ENCODE assay signal across 16 cellular contexts in genomic region chr5:179533907-179534306, GRCh38. TPM values are rescaled to one million over a fixed set of nuclear protein-coding genes. Genes with fewer than 3 reads are reported as not detected.
DNase-seq lines count a peak whose midpoint lies in the region; ATAC-seq and TF ChIP-seq lines count a peak whose summit lies in the region.
"Had no signal": no experiment of that assay in that cellular context is flagged by ENCODE, and none has a peak within 500 bp of the region (broad histone marks: within the 10 kb centered on the region; RNA-seq: fewer than 3 reads in every experiment).

No MANE protein-coding gene starts in this region.

- no peak overlapping the region for H3K4me3 ChIP-seq in psoas muscle
- H3K4me3 ChIP-seq in Caco-2 (ENCODE audit: low read depth, low read length) = no peak overlapping the region
- H3K4me3 ChIP-seq: BLaER1 treated with 17β-estradiol and CSF1 and Interleukin-3, amounts not matched to agents 10 nM and 100 nM; left lung; sigmoid colon had no signal

- peaks cover 15% of the 10 kb centered on the region for H3K4me1 Mint-ChIP-seq in memory B cell
- peaks cover 6% of the 10 kb centered on the region for H3K4me1 Mint-ChIP-seq in Caco-2 (ENCODE audit: low read depth, unreplicated experiment)

- H3K4me1 ChIP-seq in psoas muscle (no peaks in the 10 kb centered on the region), Caco-2 (no peaks in the 10 kb centered on the region)

- POLR2A ChIA-PET in Caco-2 (lab: Charles Lee) = no interaction called here

- H3K27me3 ChIP-seq in psoas muscle (ENCODE audit: insufficient read depth in 3 of 3, low read length in 2 of 3) (peaks cover 0 to 29% (median 10%) of the 10 kb centered on the region in 3 donors), Caco-2 (replicated peaks; ENCODE audit: control insufficient read depth, insufficient read depth, low read length) (no peaks in the 10 kb centered on the region)
- H3K27me3 ChIP-seq: BLaER1 treated with 17β-estradiol and CSF1 and Interleukin-3, amounts not matched to agents 10 nM and 100 nM; sigmoid colon had no signal

- H3K4me3 Mint-ChIP-seq in memory B cell = peak overlapping the region; percentile 92
- no peak overlapping the region for H3K4me3 Mint-ChIP-seq in Caco-2 (ENCODE audit: unreplicated experiment)

- H3K27ac Mint-ChIP-seq in memory B cell = peak overlapping the region; percentile 88
- no peak overlapping the region for H3K27ac Mint-ChIP-seq in Caco-2 (ENCODE audit: unreplicated experiment)
- H3K27ac Mint-ChIP-seq: activated naive CD4-positive, alpha-beta T cell treated with anti-CD3 and anti-CD28 coated beads, Interleukin-2, amount 50 U/mL, for 24 hours had no signal

- H3K9me3 Mint-ChIP-seq in memory B cell (no peaks in the 10 kb centered on the region), Caco-2 (ENCODE audit: unreplicated experiment) (no peaks in the 10 kb centered on the region)
- H3K9me3 Mint-ChIP-seq: activated naive CD4-positive, alpha-beta T cell treated with anti-CD3 and anti-CD28 coated beads, Interleukin-2, amount 50 U/mL, for 24 hours had no signal

- BruUV-seq in Caco-2 (replicated peaks; lab: Mats Ljungman, UMichigan) = no TSS peak

- H3K36me3 ChIP-seq in psoas muscle (ENCODE audit: insufficient read depth in 1 of 2, low read depth in 1 of 2) (no peaks in the 10 kb centered on the region), Caco-2 (ENCODE audit: control insufficient read depth, insufficient read depth, low read length) (no peaks in the 10 kb centered on the region)
- H3K36me3 ChIP-seq: BLaER1 treated with 17β-estradiol and CSF1 and Interleukin-3, amounts not matched to agents 10 nM and 100 nM; left lung; sigmoid colon had no signal

- peak; percentile 69 for ATAC-seq in GM18502 (IDR thresholded peaks at IDR 0.05; ENCODE audit: poor library complexity, unreplicated experiment)
- ATAC-seq in GM21447 (IDR thresholded peaks at IDR 0.05; ENCODE audit: unreplicated experiment) = peak; percentile 59
- peak; percentile 45 for ATAC-seq in HG03342 (IDR thresholded peaks at IDR 0.05; ENCODE audit: unreplicated experiment)
- ATAC-seq in memory B cell (ENCODE audit: low read depth) = peak; percentile 85
- no peak for ATAC-seq in psoas muscle
- ATAC-seq in GM19455 (IDR thresholded peaks at IDR 0.05; ENCODE audit: unreplicated experiment) = no peak
- ATAC-seq: left lung had no signal

- no peak overlapping the region for H3K27ac ChIP-seq in psoas muscle
- H3K27ac ChIP-seq: BLaER1 treated with 17β-estradiol and CSF1 and Interleukin-3, amounts not matched to agents 10 nM and 100 nM; left lung; sigmoid colon had no signal

- intact Hi-C loops in psoas muscle (cut with DNase I) = no loop called here
- intact Hi-C loops in Caco-2 (cut with micrococcal nuclease; ENCODE audit: unreplicated experiment) = no loop called here

- 90 to 96% (median 95%) methylated on average over 5 of the region's 5 CpGs for WGBS in psoas muscle, 3 donors

- H3K36me3 Mint-ChIP-seq in memory B cell (no peaks in the 10 kb centered on the region), Caco-2 (ENCODE audit: insufficient read depth, unreplicated experiment) (no peaks in the 10 kb centered on the region)

- TF ChIP-seq CTCF in psoas muscle (IDR thresholded peaks at IDR 0.05) (no peak), Caco-2 (IDR thresholded peaks at IDR 0.05; ENCODE audit: insufficient read depth in 1 of 2, low read depth in 1 of 2, low read length in 1 of 2, severe bottlenecking in 1 of 2, unreplicated experiment in 1 of 2) (no peak)

- H3K9me3 ChIP-seq in psoas muscle (no peaks in the 10 kb centered on the region), Caco-2 (no peaks in the 10 kb centered on the region)
- H3K9me3 ChIP-seq: left lung, sigmoid colon had no signal

- DNase-seq in memory B cell (ENCODE audit: low spot score in 2 of 2) (no peak), psoas muscle (no peak), HuH-7.5 (ENCODE audit: low spot score) (no peak), Caco-2 (no peak)
- DNase-seq: H7, KBM-7, left lung, NCI-H187, NCI-H524, sigmoid colon had no signal

- H3K27me3 Mint-ChIP-seq in memory B cell (no peaks in the 10 kb centered on the region), Caco-2 (ENCODE audit: insufficient read depth, unreplicated experiment) (no peaks in the 10 kb centered on the region)
- H3K27me3 Mint-ChIP-seq: activated naive CD4-positive, alpha-beta T cell treated with anti-CD3 and anti-CD28 coated beads, Interleukin-2, amount 50 U/mL, for 24 hours had no signal

- CTCF ChIA-PET in Caco-2 (lab: Charles Lee) = no interaction called here

RNA-seq across cellular contexts. Expression of gene RUFY1, which starts 16.4 kb away (rescaled TPM):
- 10 to 100 TPM; 17.9 to 26.3 (median 23.2) TPM for total RNA-seq in psoas muscle
- polyA plus RNA-seq in psoas muscle = 10 to 100 TPM; 22.7 to 24.0 (median 22.8) TPM
- total RNA-seq in Caco-2 (2022) = 33.4 and 36.3 TPM in 2 replicates

Comparison
In these comparisons a context has a peak if more than half of its experiments do, and no peak if none do; other contexts are left out.
1. ATAC-seq: peak in GM18502 (single experiment), GM21447 (single experiment), HG03342 (single experiment) and memory B cell (single experiment); none in psoas muscle (0 of 4) and GM19455 (single experiment).